Comparison of ENCODE assay signal across 2 cellular contexts in genomic region chr16:89417352-89417751, GRCh38.
TF ChIP-seq lines count a peak whose summit lies in the region.

No MANE protein-coding gene starts in this region.

TF ChIP-seq in SK-N-SH treated with all-trans-retinoic acid at 6 μM for 48 hours, 23 proteins besides CTCF, POLR2A, EP300 and RAD21 (continued from another document):
- TF ChIP-seq ZFP3 (CRISPR knock-in tag; IDR thresholded peaks at IDR 0.05): no peak
- TF ChIP-seq PPARA (CRISPR knock-in tag; IDR thresholded peaks at IDR 0.05; ENCODE audit: borderline replicate concordance): no peak
- TF ChIP-seq TCF4 (CRISPR knock-in tag; IDR thresholded peaks at IDR 0.05; ENCODE audit: borderline replicate concordance): no peak
- no peak for TF ChIP-seq ZFP30 (CRISPR knock-in tag; IDR thresholded peaks at IDR 0.05)
- no peak for TF ChIP-seq TOX (CRISPR knock-in tag; IDR thresholded peaks at IDR 0.05; ENCODE audit: borderline replicate concordance)
- TF ChIP-seq CSRNP3 (CRISPR knock-in tag; IDR thresholded peaks at IDR 0.05): no peak
- TF ChIP-seq ZNF565 (CRISPR knock-in tag; conservative IDR thresholded peaks at IDR 0.05; ENCODE audit: low read depth): no peak
TF ChIP-seq in SK-N-SH treated with all-trans-retinoic acid at 6 μM for 48 hours: peak in this region for 0.

TF ChIP-seq in SK-N-SH, 30 proteins besides CTCF, POLR2A, EP300 and RAD21 (continued from another document):
- TF ChIP-seq USF2 (IDR thresholded peaks at IDR 0.05; ENCODE audit: borderline replicate concordance, low read depth, low read length) (no peak), RFX5 (IDR thresholded peaks at IDR 0.05; ENCODE audit: low read length) (no peak), GATA2 (CRISPR knock-in tag; IDR thresholded peaks at IDR 0.05) (no peak), ZBTB33 (IDR thresholded peaks at IDR 0.05; ENCODE audit: borderline replicate concordance, low read depth) (no peak), FOXJ3 (CRISPR knock-in tag; IDR thresholded peaks at IDR 0.05) (no peak), IRF3 (IDR thresholded peaks at IDR 0.05; ENCODE audit: low read depth, low read length) (no peak), YY1 (IDR thresholded peaks at IDR 0.05; ENCODE audit: low read depth) (no peak), NFIC (IDR thresholded peaks at IDR 0.05; ENCODE audit: borderline replicate concordance) (no peak), TAF1 (IDR thresholded peaks at IDR 0.05; ENCODE audit: borderline replicate concordance, low read depth, low read length) (no peak), FOSL2 (IDR thresholded peaks at IDR 0.05; ENCODE audit: borderline replicate concordance, low read depth) (no peak), NRF1 (IDR thresholded peaks at IDR 0.05; ENCODE audit: low read depth, low read length) (no peak), USF1 (IDR thresholded peaks at IDR 0.05; ENCODE audit: borderline replicate concordance, low read depth) (no peak), POLR2AphosphoS5 (IDR thresholded peaks at IDR 0.05; ENCODE audit: low read depth, low read length) (no peak)
